Comparison of ENCODE assay signal across 7 cellular contexts in the genomic region with DNA sequence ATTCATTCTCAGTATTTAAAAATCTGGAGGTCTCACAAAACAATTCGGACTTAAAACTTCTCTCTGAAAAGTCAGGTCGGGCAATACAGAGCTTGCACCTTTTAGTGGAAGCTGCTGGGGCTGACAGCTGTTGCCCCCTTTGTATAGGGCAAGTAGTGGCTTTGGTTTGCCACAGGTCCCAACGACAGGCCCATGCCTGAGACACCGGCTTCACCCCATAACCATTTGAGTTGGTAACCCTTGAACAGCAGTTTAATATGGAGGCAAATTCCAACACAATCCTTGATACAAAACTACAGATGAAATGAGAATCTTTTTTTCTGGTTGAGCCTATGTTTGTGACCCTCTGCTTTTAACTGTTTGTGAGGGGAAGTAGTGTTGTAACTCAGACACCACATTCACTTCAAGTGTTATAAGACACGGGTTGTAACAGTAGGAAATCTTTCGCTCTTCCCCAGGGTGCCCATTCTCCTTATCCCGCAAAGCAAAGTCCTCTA. TPM values are rescaled to one million over a fixed set of nuclear protein-coding genes. Genes with fewer than 3 reads are reported as not detected.
DNase-seq lines count a peak whose midpoint lies in the region; ATAC-seq, FAIRE-seq and TF ChIP-seq lines count a peak whose summit lies in the region.

No MANE protein-coding gene starts in this region.

- H3K9me3 Mint-ChIP-seq in HFFc6, result no peaks in the 10 kb centered on the region
- no peaks in the 10 kb centered on the region for H3K9me3 Mint-ChIP-seq in activated CD4-positive, alpha-beta memory T cell treated with anti-CD3 and anti-CD28 coated beads for 36 hours

- intact Hi-C loops in activated CD4-positive, alpha-beta memory T cell treated with anti-CD3 and anti-CD28 coated beads for 36 hours (cut with micrococcal nuclease), result loop anchor here (1.0 to 5.0 kb wide), 4 partner anchors 20 to 878 kb away; partner anchors contain the start of gene SKIC3

- TF ChIP-seq CTCF in HFFc6 (IDR thresholded peaks at IDR 0.05), result no peak; the same call in 1 of the 2 replicates
- no peak for TF ChIP-seq CTCF in keratinocyte (optimal IDR thresholded peaks at IDR 0.05 in 1 of 3, IDR thresholded peaks at IDR 0.05 in 1 of 3, conservative IDR thresholded peaks at IDR 0.05 in 1 of 3; ENCODE audit: extremely low read depth in 1 of 3, insufficient read depth in 2 of 3, low read length in 3 of 3)

- H4K20me1 ChIP-seq in keratinocyte (ENCODE audit: control insufficient read depth, extremely low read depth, insufficient read depth, low read length), result no peaks in the 10 kb centered on the region

- ATAC-seq in GM21528 (IDR thresholded peaks at IDR 0.05; ENCODE audit: low FRiP score, unreplicated experiment) (no peak), GM18868 (IDR thresholded peaks at IDR 0.05; ENCODE audit: unreplicated experiment) (no peak), HG02973 (IDR thresholded peaks at IDR 0.05; ENCODE audit: unreplicated experiment) (no peak)

- H3K36me3 ChIP-seq in keratinocyte (ENCODE audit: control insufficient read depth in 2 of 2, extremely low read depth in 1 of 2, insufficient read depth in 2 of 2, low read length in 2 of 2), result no peaks in the 10 kb centered on the region

- no peak for DNase-seq in HFFc6
- no peak for DNase-seq in activated CD4-positive, alpha-beta memory T cell treated with anti-CD3 and anti-CD28 coated beads for 36 hours
- DNase-seq in keratinocyte (ENCODE audit: low read depth, low spot score), result no peak
- DNase-seq in substantia nigra (lab: John Stamatoyannopoulos, UW), result no peak

- no peaks in the 10 kb centered on the region for H3K9me1 ChIP-seq in keratinocyte (ENCODE audit: control insufficient read depth, extremely low read depth, insufficient read depth, low read length)

- no peak overlapping the region for H3K27ac ChIP-seq in keratinocyte (ENCODE audit: control insufficient read depth, insufficient read depth, low read length)
- peak overlapping the region; percentile 19 for H3K27ac ChIP-seq in substantia nigra (ENCODE audit: low read depth, low read length, poor library complexity, severe bottlenecking)

- peak overlapping the region; percentile 96 for H3K4me3 Mint-ChIP-seq in HFFc6
- peak overlapping the region; percentile 94 for H3K4me3 Mint-ChIP-seq in activated CD4-positive, alpha-beta memory T cell treated with anti-CD3 and anti-CD28 coated beads for 36 hours

- CTCF ChIA-PET in activated CD4-positive, alpha-beta memory T cell treated with anti-CD3 and anti-CD28 coated beads for 36 hours (lab: Charles Lee), result interaction anchor here (0.6 to 8.4 kb wide), 12 partner anchors 11 to 46 kb away, joined by 3 to 63 read pairs (median 6); no protein-coding TSS in a partner anchor

- H3K27ac Mint-ChIP-seq in HFFc6, result peak overlapping the region; percentile 97
- H3K27ac Mint-ChIP-seq in activated CD4-positive, alpha-beta memory T cell treated with anti-CD3 and anti-CD28 coated beads for 36 hours, result peak overlapping the region; percentile 90

- H3K4me3 ChIP-seq in keratinocyte (ENCODE audit: control insufficient read depth in 2 of 3, extremely low read depth in 1 of 3, insufficient read depth in 2 of 3, low read depth in 1 of 3, low read length in 3 of 3), result no peak overlapping the region

- no peaks in the 10 kb centered on the region for H3K27me3 ChIP-seq in keratinocyte (ENCODE audit: control insufficient read depth, extremely low read depth, insufficient read depth, low read length)

- H3K4me1 Mint-ChIP-seq in HFFc6 (ENCODE audit: low read depth), result peaks cover 59% of the 10 kb centered on the region
- H3K4me1 Mint-ChIP-seq in activated CD4-positive, alpha-beta memory T cell treated with anti-CD3 and anti-CD28 coated beads for 36 hours (ENCODE audit: low read depth), result peaks cover 63% of the 10 kb centered on the region

- no peak overlapping the region for H3K9ac ChIP-seq in keratinocyte (ENCODE audit: control insufficient read depth, extremely low read depth, insufficient read depth, low read length)

- H3K4me2 ChIP-seq in keratinocyte (ENCODE audit: control insufficient read depth, extremely low read depth, insufficient read depth, low read depth, low read length), result peak overlapping the region; percentile 99

- no peak overlapping the region for H2AFZ ChIP-seq in keratinocyte (ENCODE audit: control insufficient read depth, low read length)

- H3K9me3 ChIP-seq in keratinocyte (ENCODE audit: control insufficient read depth, low read depth, low read length), result no peaks in the 10 kb centered on the region

- H3K36me3 Mint-ChIP-seq in HFFc6 (ENCODE audit: low read depth), result peaks cover 21% of the 10 kb centered on the region
- no peaks in the 10 kb centered on the region for H3K36me3 Mint-ChIP-seq in activated CD4-positive, alpha-beta memory T cell treated with anti-CD3 and anti-CD28 coated beads for 36 hours

- POLR2A ChIA-PET in activated CD4-positive, alpha-beta memory T cell treated with anti-CD3 and anti-CD28 coated beads for 36 hours (lab: Charles Lee), result interaction anchor here (0.8 to 6.7 kb wide), 8 partner anchors 11 to 176 kb away, joined by 3 to 45 read pairs (median 5); partner anchors contain the start of gene RFESD

- H3K27me3 Mint-ChIP-seq in HFFc6 (ENCODE audit: insufficient read depth), result peaks cover 2% of the 10 kb centered on the region; the same call in 1 of the 2 replicates
- H3K27me3 Mint-ChIP-seq in activated CD4-positive, alpha-beta memory T cell treated with anti-CD3 and anti-CD28 coated beads for 36 hours, result no peaks in the 10 kb centered on the region

- no peaks in the 10 kb centered on the region for H3K79me2 ChIP-seq in keratinocyte (ENCODE audit: control insufficient read depth, insufficient read depth, low read length)

- FAIRE-seq in keratinocyte (lab: Jason Lieb, UNC), result no peak

- H3K4me1 ChIP-seq in keratinocyte (ENCODE audit: control insufficient read depth, extremely low read depth, insufficient read depth, low read length), result peaks cover 18% of the 10 kb centered on the region

- dilution Hi-C loops in keratinocyte (cut with MboI; ENCODE audit: extremely low pct_ligation_motif_present, low sequenced_read_pairs), result no loop called here

RNA-seq across cellular contexts. Expression of gene GLRX, which starts 0.8 kb away (rescaled TPM):
- total RNA-seq in HFFc6 (2021; fragmentation: NEBNext Ultra II Directional; extraction: Animal tissue kit (Norgen Biotek cat#: 25700)), result 100 to 1,000 TPM; 139 to 183 (median 150) TPM
- total RNA-seq in activated CD4-positive, alpha-beta memory T cell treated with anti-CD3 and anti-CD28 coated beads for 36 hours, result 10 to 100 TPM; 33.2 to 34.0 TPM
- 9.8 to 32.4 TPM (median 15.6 TPM) in 3 replicates for polyA plus RNA-seq in keratinocyte
- 50.0 TPM for polyA plus RNA-seq in keratinocyte (2011; ENCODE audit: low read depth)
- 14.9 and 17.6 TPM in 2 replicates for polyA plus RNA-seq in keratinocyte (2011; cell fraction: cytosol; rRNA removed)
- polyA plus RNA-seq in keratinocyte (2011; cell fraction: nucleus; rRNA removed), result 8.6 and 10.4 TPM in 2 replicates
- polyA plus RNA-seq in keratinocyte (2012; ENCODE audit: low replicate concordance), result 12.5 and 112 TPM in 2 replicates
- polyA minus RNA-seq in keratinocyte, result 1.9 to 12.0 TPM (median 11.0 TPM) in 3 replicates
- not detected for polyA minus RNA-seq in keratinocyte (2011; cell fraction: cytosol; rRNA and poly(A)+ RNA removed)
- 5.9 and 7.2 TPM in 2 replicates for polyA minus RNA-seq in keratinocyte (2011; cell fraction: nucleus; rRNA and poly(A)+ RNA removed)

Comparison
In these comparisons a context has a peak if more than half of its experiments do, and no peak if none do; other contexts are left out.
1. RNA of gene GLRX, which starts 0.8 kb away (total RNA-seq): 139 to 183 TPM in HFFc6; 33.2 to 34.0 TPM in activated CD4-positive, alpha-beta memory T cell treated with anti-CD3 and anti-CD28 coated beads for 36 hours; every median in the first group is over 4 times any median in the second.